25 cellular contexts compared by ENCODE assay signal in the genomic region with DNA sequence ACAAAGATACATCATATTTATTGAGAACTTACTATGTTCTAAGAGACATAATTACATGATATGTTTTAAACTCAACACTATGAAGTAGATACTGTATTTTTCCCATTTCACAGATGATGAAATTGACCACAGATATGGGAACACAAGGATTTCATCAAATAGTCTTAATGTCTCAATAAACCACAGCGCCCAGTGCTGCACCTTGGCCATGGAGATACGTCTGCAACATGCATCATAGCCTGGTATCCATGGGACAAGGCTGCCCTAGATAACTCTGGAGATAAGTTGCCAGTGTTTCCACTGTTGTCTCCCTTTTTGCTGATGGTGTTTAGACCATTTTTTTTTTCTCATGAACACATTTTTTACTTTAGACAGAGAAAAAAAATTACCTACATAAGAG.
"Had no signal": no experiment of that assay in that cellular context is flagged by ENCODE, and none has a peak within 500 bp of the region (broad histone marks: within the 10 kb centered on the region; RNA-seq: fewer than 3 reads in every experiment).

No MANE protein-coding gene starts in this region.

- H3K4me1 ChIP-seq: esophagus squamous epithelium, lower lobe of right lung, parathyroid adenoma, right lobe of liver, suprapubic skin, transverse colon had no signal

- DNase-seq: dermis blood vessel endothelial cell; effector memory CD4-positive, alpha-beta T cell; esophagus squamous epithelium; hypothalamus; immature natural killer cell; islet precursor cell; left ventricle myocardium superior; lower lobe of right lung; naive B cell; right lobe of liver; stimulated activated CD4-positive, alpha-beta T cell treated with anti-CD3 and anti-CD28 coated beads, Interleukin-12 subunit alpha, Interleukin-12 subunit beta, amount 100 ng/mL, for 4 hours; stimulated activated CD4-positive, alpha-beta T cell treated with anti-CD3 and anti-CD28 coated beads, Interleukin-1b, Interleukin-23, amount 100 ng/mL, for 48 hours; stimulated activated CD4-positive, alpha-beta T cell treated with anti-CD3 and anti-CD28 coated beads, Interleukin-4, amount 100 ng/mL, for 1 hour; stimulated activated CD8-positive, alpha-beta memory T cell treated with anti-CD3 and anti-CD28 coated beads, Interleukin-4, amount 100 ng/mL, for 48 hours; stimulated activated naive CD4-positive, alpha-beta T cell; stimulated activated naive CD8-positive, alpha-beta T cell treated with anti-CD3 and anti-CD28 coated beads, Interleukin-15, amount 100 ng/mL, for 72 hours; transverse colon had no signal

- H3K9me3 Mint-ChIP-seq: memory B cell; stimulated activated naive CD8-positive, alpha-beta T cell treated with anti-CD3 and anti-CD28 coated beads, Interleukin-15, amount 100 ng/mL, for 72 hours had no signal

- H3K36me3 Mint-ChIP-seq: immature natural killer cell; memory B cell; naive B cell; natural killer cell treated with Interleukin-12 subunit alpha and Interleukin-12 subunit beta and Interleukin-15 and Interleukin-18, amount 100 ng/mL, for 72 hours had no signal

- H3K27ac ChIP-seq: coronary artery, esophagus squamous epithelium, lower lobe of right lung, parathyroid adenoma, right lobe of liver, suprapubic skin, transverse colon had no signal

- H3K4me1 Mint-ChIP-seq: immature natural killer cell; memory B cell; naive B cell; stimulated activated naive CD8-positive, alpha-beta T cell treated with anti-CD3 and anti-CD28 coated beads, Interleukin-15, amount 100 ng/mL, for 72 hours had no signal

- H3K4me2 ChIP-seq: smooth muscle cell had no signal

- H3K4me3 ChIP-seq: coronary artery, esophagus squamous epithelium, lower lobe of right lung, right lobe of liver, smooth muscle cell, suprapubic skin, transverse colon had no signal

- H3K9me3 ChIP-seq: esophagus squamous epithelium, lower lobe of right lung, right lobe of liver, suprapubic skin, transverse colon had no signal

- ATAC-seq: left ventricle myocardium superior; lower lobe of right lung; natural killer cell treated with Interleukin-12 subunit alpha and Interleukin-12 subunit beta and Interleukin-15 and Interleukin-18, amount 100 ng/mL, for 72 hours; right lobe of liver; stimulated activated naive CD8-positive, alpha-beta T cell treated with anti-CD3 and anti-CD28 coated beads, Interleukin-15, amount 100 ng/mL, for 72 hours had no signal

- H2AFZ ChIP-seq: parathyroid adenoma had no signal

- H3K36me3 ChIP-seq: esophagus squamous epithelium, lower lobe of right lung, right lobe of liver, suprapubic skin, transverse colon had no signal

- H3K27me3 Mint-ChIP-seq: memory B cell; naive B cell; natural killer cell treated with Interleukin-12 subunit alpha and Interleukin-12 subunit beta and Interleukin-15 and Interleukin-18, amount 100 ng/mL, for 72 hours; progenitor cell of endocrine pancreas; stimulated activated naive CD8-positive, alpha-beta T cell treated with anti-CD3 and anti-CD28 coated beads, Interleukin-15, amount 100 ng/mL, for 72 hours had no signal

- H3K27ac Mint-ChIP-seq: immature natural killer cell; memory B cell; naive B cell; natural killer cell treated with Interleukin-12 subunit alpha and Interleukin-12 subunit beta and Interleukin-15 and Interleukin-18, amount 100 ng/mL, for 72 hours; progenitor cell of endocrine pancreas had no signal

- H3K9ac ChIP-seq: parathyroid adenoma had no signal

- H3K27me3 ChIP-seq: esophagus squamous epithelium, right lobe of liver, suprapubic skin, transverse colon had no signal

- H3K4me3 Mint-ChIP-seq: immature natural killer cell; memory B cell; naive B cell; natural killer cell treated with Interleukin-12 subunit alpha and Interleukin-12 subunit beta and Interleukin-15 and Interleukin-18, amount 100 ng/mL, for 72 hours; neural crest cell; stimulated activated naive CD8-positive, alpha-beta T cell treated with anti-CD3 and anti-CD28 coated beads, Interleukin-15, amount 100 ng/mL, for 72 hours had no signal

- H3K79me2 ChIP-seq: parathyroid adenoma had no signal
